Comparison of ENCODE assay signal across 8 cellular contexts in genomic region chr4:186144596-186145569, GRCh38. TPM values are rescaled to one million over a fixed set of nuclear protein-coding genes. Genes with fewer than 3 reads are reported as not detected.
DNase-seq lines count a peak whose midpoint lies in the region; ATAC-seq, FAIRE-seq and TF ChIP-seq lines count a peak whose summit lies in the region.

No MANE protein-coding gene starts in this region.

- H3K27ac ChIP-seq in spleen = peak overlapping the region; percentile 19 to 78 (median 74)

- POLR2A ChIA-PET in activated CD4-positive, alpha-beta T cell treated with anti-CD3 and anti-CD28 coated beads for 36 hours (lab: Charles Lee) = no interaction called here

- no peaks in the 10 kb centered on the region for H3K9me3 Mint-ChIP-seq in activated CD4-positive, alpha-beta T cell treated with anti-CD3 and anti-CD28 coated beads for 36 hours (ENCODE audit: low read depth)

- no peaks in the 10 kb centered on the region for H3K36me3 Mint-ChIP-seq in activated CD4-positive, alpha-beta T cell treated with anti-CD3 and anti-CD28 coated beads for 36 hours (ENCODE audit: low read depth)

- peaks cover 0 to 19% (median 13%) of the 10 kb centered on the region in 6 donors for H3K4me1 ChIP-seq in spleen

- H3K27me3 ChIP-seq in spleen (replicated peaks in 1 of 7) = peaks cover 0 to 50% (median 14%) of the 10 kb centered on the region in 7 donors

- H3K36me3 ChIP-seq in spleen = no peaks in the 10 kb centered on the region

- CTCF ChIA-PET in activated CD4-positive, alpha-beta T cell treated with anti-CD3 and anti-CD28 coated beads for 36 hours (lab: Charles Lee) = interaction anchor here (0.7 kb wide), 1 partner anchor 49 kb away, joined by 3 read pairs; no protein-coding TSS in a partner anchor

- H3K9me3 ChIP-seq in spleen = no peaks in the 10 kb centered on the region

- DNase-seq in activated CD4-positive, alpha-beta T cell treated with anti-CD3 and anti-CD28 coated beads for 36 hours = peak; percentile 43
- DNase-seq in activated CD4-positive, alpha-beta T cell treated with anti-CD3 and anti-CD28 coated beads, Interleukin-2, amount 50 U/mL, for 4 hours = no peak
- DNase-seq in RCC 7860 (ENCODE audit: low spot score) = peak; percentile 8
- DNase-seq in cerebellum (ENCODE audit: low spot score) = peak; percentile 71
- peak; percentile 72 for DNase-seq in kidney tubule cell (ENCODE audit: low spot score)
- peak; percentile 78 for DNase-seq in spleen
- DNase-seq in H4 (ENCODE audit: low spot score) = no peak

- FAIRE-seq in RCC 7860 (lab: Jason Lieb, UNC) = no peak

- H3K27me3 Mint-ChIP-seq in activated CD4-positive, alpha-beta T cell treated with anti-CD3 and anti-CD28 coated beads for 36 hours = peaks cover 29% of the 10 kb centered on the region

- TF ChIP-seq CTCF in spleen (IDR thresholded peaks at IDR 0.05 in 8 of 11, conservative IDR thresholded peaks at IDR 0.05 in 3 of 11) = no peak

- H3K4me1 Mint-ChIP-seq in activated CD4-positive, alpha-beta T cell treated with anti-CD3 and anti-CD28 coated beads for 36 hours = peaks cover 7% of the 10 kb centered on the region

- H3K27ac Mint-ChIP-seq in activated CD4-positive, alpha-beta T cell treated with anti-CD3 and anti-CD28 coated beads for 36 hours = no peak overlapping the region

- ATAC-seq in activated CD4-positive, alpha-beta T cell treated with anti-CD3 and anti-CD28 coated beads for 36 hours = peak; percentile 68
- peak; percentile 48 for ATAC-seq in HG02678 (IDR thresholded peaks at IDR 0.05; ENCODE audit: unreplicated experiment)

- WGBS in spleen, 5 donors = 1% methylated on average over 36 to 105 of the region's 108 CpGs

- intact Hi-C loops in activated CD4-positive, alpha-beta T cell treated with anti-CD3 and anti-CD28 coated beads for 36 hours (cut with DNase I, micrococcal nuclease) = loop anchor here in 1 of 2 experiments (5.0 kb wide), 1 partner anchor 47 kb away; the partner anchor contains the start of gene CYP4V2
- intact Hi-C loops in spleen (cut with DNase I; ENCODE audit: low total_unique reads) = no loop called here

- H3K4me3 ChIP-seq in spleen = peak overlapping the region; percentile 33 to 73 (median 42)

- TF ChIP-seq POLR2A in spleen (IDR thresholded peaks at IDR 0.05) = no peak

- H3K4me3 Mint-ChIP-seq in activated CD4-positive, alpha-beta T cell treated with anti-CD3 and anti-CD28 coated beads for 36 hours = peak overlapping the region; percentile 69

RNA-seq across cellular contexts. Expression of gene FAM149A, which starts 40.4 kb away (rescaled TPM):
- total RNA-seq in activated CD4-positive, alpha-beta T cell treated with anti-CD3 and anti-CD28 coated beads for 36 hours = under 1 TPM; 0.44 to 0.59 TPM
- total RNA-seq in cerebellum (13.2 TPM), spleen (1 to 10 TPM; 2.2 to 7.3 (median 3.5) TPM)
- 1 to 10 TPM in 2 of 3 donors, under 1 TPM in 1; 0.61 to 1.7 (median 1.3) TPM for polyA plus RNA-seq in spleen
- 1.4 and 2.2 TPM in 2 replicates for total RNA-seq in H4 (2014; rRNA removed; shearing (Covaris generic))

RNA-seq across cellular contexts. Expression of gene CYP4V2, which starts 46.5 kb away (rescaled TPM):
- 1 to 10 TPM; 4.1 to 4.5 TPM for total RNA-seq in activated CD4-positive, alpha-beta T cell treated with anti-CD3 and anti-CD28 coated beads for 36 hours
- 19.0 TPM for total RNA-seq in cerebellum
- total RNA-seq in spleen = 10 to 100 TPM; 26.3 to 59.9 (median 41.5) TPM
- 10 to 100 TPM; 13.1 to 14.7 (median 13.3) TPM for polyA plus RNA-seq in spleen
- total RNA-seq in H4 (2014; rRNA removed; shearing (Covaris generic)) = 13.6 and 22.0 TPM in 2 replicates

Comparison
In these comparisons a context has a peak if more than half of its experiments do, and no peak if none do; other contexts are left out.
1. DNase-seq: peak in activated CD4-positive, alpha-beta T cell treated with anti-CD3 and anti-CD28 coated beads for 36 hours (single experiment), RCC 7860 (single experiment), cerebellum (single experiment), kidney tubule cell (single experiment) and spleen (single experiment); none in activated CD4-positive, alpha-beta T cell treated with anti-CD3 and anti-CD28 coated beads, Interleukin-2, amount 50 U/mL, for 4 hours (0 of 2) and H4 (single experiment).